ENCODE assay signal across 7 cellular contexts in genomic region chr3:61743067-61743466, GRCh38.
"Had no signal": no experiment of that assay in that cellular context is flagged by ENCODE, and none has a peak within 500 bp of the region (broad histone marks: within the 10 kb centered on the region; RNA-seq: fewer than 3 reads in every experiment).

No MANE protein-coding gene starts in this region.

- DNase-seq: GOT3, H9, HCEC 1CT, HFFc6, Kasumi-1, KG1 had no signal

- FAIRE-seq: HepG2 had no signal

- ATAC-seq: HepG2 had no signal
